ENCODE assay signal across 9 cellular contexts in the genomic region with DNA sequence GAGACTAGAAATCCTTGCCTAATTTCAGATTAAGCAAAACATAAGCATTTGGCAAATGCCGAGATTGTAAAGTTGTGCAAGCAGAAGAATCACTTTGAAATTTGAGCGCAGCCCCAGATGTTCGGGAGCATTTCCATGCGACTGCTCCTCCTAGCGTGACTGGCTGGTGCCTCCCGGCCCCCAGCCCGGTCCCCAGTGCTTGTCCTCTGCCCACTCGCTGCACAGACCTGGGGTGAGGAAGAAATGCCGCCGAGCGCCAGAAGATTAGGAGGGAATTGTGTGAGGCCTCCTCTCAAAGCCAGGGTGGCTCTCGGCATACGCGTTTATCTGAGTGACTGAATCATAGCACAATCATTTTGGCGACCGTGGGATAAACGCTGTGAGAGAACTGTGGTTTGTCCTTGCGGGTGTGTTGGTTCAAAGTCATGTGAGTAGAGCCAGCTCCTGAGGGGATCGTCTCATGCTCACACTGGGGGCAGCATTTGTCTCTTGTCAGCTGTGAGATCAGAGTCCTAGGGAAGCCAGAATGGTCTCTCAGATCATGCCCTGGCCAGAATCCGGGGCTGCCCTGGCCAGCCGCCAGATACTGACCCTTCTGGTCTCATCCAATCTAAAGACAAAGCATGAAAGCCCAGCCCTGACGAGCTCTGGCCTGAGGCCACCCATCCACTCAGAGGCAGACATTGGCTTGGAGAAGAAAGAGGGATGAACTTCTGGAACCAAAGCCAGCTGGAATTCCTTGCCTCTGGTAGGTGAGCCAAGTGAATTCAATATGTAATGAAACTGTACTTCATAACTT.
A peak's percentile ranks its signal among the peaks of the same experiment; 100 is the strongest.
DNase-seq lines count a peak whose midpoint lies in the region; ATAC-seq and TF ChIP-seq lines count a peak whose summit lies in the region.
"Had no signal": no experiment of that assay in that cellular context is flagged by ENCODE, and none has a peak within 500 bp of the region (broad histone marks: within the 10 kb centered on the region; RNA-seq: fewer than 3 reads in every experiment).

No MANE protein-coding gene starts in this region.

- H3K4me3 ChIP-seq in cardiac muscle cell = no peak overlapping the region
- no peak overlapping the region for H3K4me3 ChIP-seq in rectal smooth muscle tissue (ENCODE audit: low read length)

- H3K9ac ChIP-seq in rectal smooth muscle tissue (ENCODE audit: low read length) = no peak overlapping the region

- H3K9me3 ChIP-seq in cardiac muscle cell (ENCODE audit: low read depth) = no peaks in the 10 kb centered on the region

- TF ChIP-seq CTCF in cardiac muscle cell (IDR thresholded peaks at IDR 0.05; ENCODE audit: low read depth, low read length) = peak; percentile 35

- H3K36me3 ChIP-seq in cardiac muscle cell = no peaks in the 10 kb centered on the region
- H3K36me3 ChIP-seq in rectal smooth muscle tissue (ENCODE audit: control insufficient read depth, insufficient read depth, low read length) = no peaks in the 10 kb centered on the region

- H3K27ac ChIP-seq in cardiac muscle cell (no peak overlapping the region), rectal smooth muscle tissue (ENCODE audit: low read depth, low read length) (peak overlapping the region; percentile 34)

- H3K27me3 ChIP-seq in cardiac muscle cell (peaks cover 44% of the 10 kb centered on the region), rectal smooth muscle tissue (ENCODE audit: control insufficient read depth, insufficient read depth, low read length) (no peaks in the 10 kb centered on the region)

- H3K4me1 ChIP-seq in cardiac muscle cell (ENCODE audit: low read depth) = peaks cover 11% of the 10 kb centered on the region
- H3K4me1 ChIP-seq in rectal smooth muscle tissue (ENCODE audit: control insufficient read depth, insufficient read depth, low read length) = peaks cover 25% of the 10 kb centered on the region

- DNase-seq in DMS 273 (lab: John Stamatoyannopoulos, UW; ENCODE audit: unreplicated experiment) (peak; percentile 91), SW480 (ENCODE audit: low spot score) (peak; percentile 75), cardiac muscle cell (ENCODE audit: low read depth in 1 of 2, low spot score in 1 of 2) (peak in 1 of 2 donors; percentile 92), 8988T (no peak)
- no peak for DNase-seq in stimulated activated naive CD4-positive, alpha-beta T cell (lab: John Stamatoyannopoulos, UW)
- DNase-seq: SW 1271 had no signal

- ATAC-seq in HG02970 (IDR thresholded peaks at IDR 0.05; ENCODE audit: low FRiP score, unreplicated experiment) = no peak
- ATAC-seq in GM18870 (IDR thresholded peaks at IDR 0.05; ENCODE audit: unreplicated experiment) = no peak

Comparison
In these comparisons a context has a peak if more than half of its experiments do, and no peak if none do; other contexts are left out.
1. DNase-seq: peak in DMS 273 (single experiment) and SW480 (single experiment); none in stimulated activated naive CD4-positive, alpha-beta T cell (0 of 6) and 8988T (single experiment).